1 cellular context compared by ENCODE assay signal in genomic region chr5:154534457-154535050, GRCh38.
TF ChIP-seq lines count a peak whose summit lies in the region.

No MANE protein-coding gene starts in this region.

TF ChIP-seq in IMR-90, 13 proteins besides CTCF, POLR2A, EP300 and RAD21 (continued from another document):
- no peak for TF ChIP-seq USF2 (IDR thresholded peaks at IDR 0.05; ENCODE audit: low read depth, low read length)
- TF ChIP-seq MAFK (IDR thresholded peaks at IDR 0.05; ENCODE audit: low read depth, low read length), result no peak
- TF ChIP-seq SMC3 (IDR thresholded peaks at IDR 0.05; ENCODE audit: low read depth, low read length), result no peak
- TF ChIP-seq RCOR1 (IDR thresholded peaks at IDR 0.05; ENCODE audit: insufficient replicate concordance, low read length), result no peak
- TF ChIP-seq MAZ (IDR thresholded peaks at IDR 0.05; ENCODE audit: borderline replicate concordance, low read depth, low read length), result no peak
- no peak for TF ChIP-seq BHLHE40 (IDR thresholded peaks at IDR 0.05; ENCODE audit: low read depth, low read length)
- TF ChIP-seq CEBPB (IDR thresholded peaks at IDR 0.05; ENCODE audit: low read depth, low read length), result no peak
- no peak for TF ChIP-seq RFX5 (IDR thresholded peaks at IDR 0.05; ENCODE audit: low read depth, low read length)
- no peak for TF ChIP-seq FOS (IDR thresholded peaks at IDR 0.05; ENCODE audit: low read depth, low read length)
